In the genomic region with DNA sequence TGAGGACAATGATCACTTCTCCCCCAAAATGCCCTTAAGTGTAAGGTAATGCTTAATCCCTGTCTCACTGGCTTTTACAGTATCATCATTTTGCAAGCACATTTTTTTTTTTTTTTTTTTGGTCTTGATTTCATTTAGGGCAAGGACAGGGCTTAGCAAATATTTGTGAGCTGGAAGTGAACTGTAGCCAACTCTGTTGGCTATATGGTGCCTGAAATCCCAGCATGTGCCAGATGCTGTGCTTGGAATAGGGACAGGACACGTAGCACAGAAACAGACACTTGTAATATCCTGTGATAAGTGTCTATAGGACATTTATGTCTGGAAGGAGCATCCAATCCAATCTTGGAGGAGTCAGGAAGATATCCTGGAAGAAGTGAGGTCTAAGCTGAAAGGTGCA, we compare ENCODE assay signal across 1 cellular context.
TF ChIP-seq lines count a peak whose summit lies in the region.

No MANE protein-coding gene starts in this region.

TF ChIP-seq in HepG2, 621 proteins besides CTCF, POLR2A, EP300 and RAD21 (continued from another document and continues in another):
- TF ChIP-seq, protein P1, sequence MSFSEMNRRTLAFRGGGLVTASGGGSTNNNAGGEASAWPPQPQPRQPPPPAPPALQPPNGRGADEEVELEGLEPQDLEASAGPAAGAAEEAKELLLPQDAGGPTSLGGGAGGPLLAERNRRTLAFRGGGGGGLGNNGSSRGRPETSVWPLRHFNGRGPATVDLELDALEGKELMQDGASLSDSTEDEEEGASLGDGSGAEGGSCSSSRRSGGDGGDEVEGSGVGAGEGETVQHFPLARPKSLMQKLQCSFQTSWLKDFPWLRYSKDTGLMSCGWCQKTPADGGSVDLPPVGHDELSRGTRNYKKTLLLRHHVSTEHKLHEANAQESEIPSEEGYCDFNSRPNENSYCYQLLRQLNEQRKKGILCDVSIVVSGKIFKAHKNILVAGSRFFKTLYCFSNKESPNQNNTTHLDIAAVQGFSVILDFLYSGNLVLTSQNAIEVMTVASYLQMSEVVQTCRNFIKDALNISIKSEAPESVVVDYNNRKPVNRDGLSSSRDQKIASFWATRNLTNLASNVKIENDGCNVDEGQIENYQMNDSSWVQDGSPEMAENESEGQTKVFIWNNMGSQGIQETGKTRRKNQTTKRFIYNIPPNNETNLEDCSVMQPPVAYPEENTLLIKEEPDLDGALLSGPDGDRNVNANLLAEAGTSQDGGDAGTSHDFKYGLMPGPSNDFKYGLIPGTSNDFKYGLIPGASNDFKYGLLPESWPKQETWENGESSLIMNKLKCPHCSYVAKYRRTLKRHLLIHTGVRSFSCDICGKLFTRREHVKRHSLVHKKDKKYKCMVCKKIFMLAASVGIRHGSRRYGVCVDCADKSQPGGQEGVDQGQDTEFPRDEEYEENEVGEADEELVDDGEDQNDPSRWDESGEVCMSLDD (CRISPR knock-in tag; IDR thresholded peaks at IDR 0.05; ENCODE audit: borderline replicate concordance) = no peak
- TF ChIP-seq SUZ12 (IDR thresholded peaks at IDR 0.05; ENCODE audit: low read depth, low read length) (no peak), AGO1 (IDR thresholded peaks at IDR 0.05; ENCODE audit: low read depth, low read length, poor library complexity, severe bottlenecking) (no peak), HNRNPUL1 (IDR thresholded peaks at IDR 0.05; ENCODE audit: low read depth, low read length) (no peak), ASH2L (IDR thresholded peaks at IDR 0.05; ENCODE audit: insufficient read length, low read depth, low read length) (no peak), NR2C2 (CRISPR knock-in tag; IDR thresholded peaks at IDR 0.05; ENCODE audit: borderline replicate concordance) (no peak), CREB1 (IDR thresholded peaks at IDR 0.05) (no peak), CREB1 (CRISPR knock-in tag; IDR thresholded peaks at IDR 0.05) (peak; percentile 21; the same call in 1 of the 2 replicates), HNF4G (IDR thresholded peaks at IDR 0.05; ENCODE audit: borderline replicate concordance, low read depth, low read length) (no peak), HNF4G (CRISPR knock-in tag; IDR thresholded peaks at IDR 0.05; ENCODE audit: borderline replicate concordance, low read depth) (no peak), ESRRA (CRISPR knock-in tag; IDR thresholded peaks at IDR 0.05; ENCODE audit: low read depth) (no peak), HOXD1 (CRISPR knock-in tag; IDR thresholded peaks at IDR 0.05) (no peak), TEAD3 (CRISPR knock-in tag; optimal IDR thresholded peaks at IDR 0.05; ENCODE audit: borderline replicate concordance) (no peak), HMG20B (CRISPR knock-in tag; conservative IDR thresholded peaks at IDR 0.05) (no peak), ZKSCAN8 (CRISPR knock-in tag; IDR thresholded peaks at IDR 0.05; ENCODE audit: borderline replicate concordance) (no peak), ZKSCAN5 (CRISPR knock-in tag; IDR thresholded peaks at IDR 0.05) (no peak), ZSCAN12 (CRISPR knock-in tag; IDR thresholded peaks at IDR 0.05) (no peak), YEATS2 (CRISPR knock-in tag; IDR thresholded peaks at IDR 0.05; ENCODE audit: borderline replicate concordance) (no peak), NR2F1 (CRISPR knock-in tag; IDR thresholded peaks at IDR 0.05) (no peak), SOX13 (IDR thresholded peaks at IDR 0.05) (no peak), SOX13 (CRISPR knock-in tag; conservative IDR thresholded peaks at IDR 0.05 in 1 of 2, IDR thresholded peaks at IDR 0.05 in 1 of 2) (peak in 1 of 2 experiments; percentile 59; a peak in 1 of 4 replicates), FOXM1 (CRISPR knock-in tag; IDR thresholded peaks at IDR 0.05) (no peak)
- TF ChIP-seq, protein P2, sequence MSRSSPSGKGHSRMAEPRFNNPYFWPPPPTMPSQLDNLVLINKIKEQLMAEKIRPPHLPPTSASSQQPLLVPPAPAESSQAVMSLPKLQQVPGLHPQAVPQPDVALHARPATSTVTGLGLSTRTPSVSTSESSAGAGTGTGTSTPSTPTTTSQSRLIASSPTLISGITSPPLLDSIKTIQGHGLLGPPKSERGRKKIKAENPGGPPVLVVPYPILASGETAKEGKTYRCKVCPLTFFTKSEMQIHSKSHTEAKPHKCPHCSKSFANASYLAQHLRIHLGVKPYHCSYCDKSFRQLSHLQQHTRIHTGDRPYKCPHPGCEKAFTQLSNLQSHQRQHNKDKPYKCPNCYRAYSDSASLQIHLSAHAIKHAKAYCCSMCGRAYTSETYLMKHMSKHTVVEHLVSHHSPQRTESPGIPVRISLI (CRISPR knock-in tag; IDR thresholded peaks at IDR 0.05; ENCODE audit: borderline replicate concordance) = peak; percentile 92
- TF ChIP-seq, protein P3, sequence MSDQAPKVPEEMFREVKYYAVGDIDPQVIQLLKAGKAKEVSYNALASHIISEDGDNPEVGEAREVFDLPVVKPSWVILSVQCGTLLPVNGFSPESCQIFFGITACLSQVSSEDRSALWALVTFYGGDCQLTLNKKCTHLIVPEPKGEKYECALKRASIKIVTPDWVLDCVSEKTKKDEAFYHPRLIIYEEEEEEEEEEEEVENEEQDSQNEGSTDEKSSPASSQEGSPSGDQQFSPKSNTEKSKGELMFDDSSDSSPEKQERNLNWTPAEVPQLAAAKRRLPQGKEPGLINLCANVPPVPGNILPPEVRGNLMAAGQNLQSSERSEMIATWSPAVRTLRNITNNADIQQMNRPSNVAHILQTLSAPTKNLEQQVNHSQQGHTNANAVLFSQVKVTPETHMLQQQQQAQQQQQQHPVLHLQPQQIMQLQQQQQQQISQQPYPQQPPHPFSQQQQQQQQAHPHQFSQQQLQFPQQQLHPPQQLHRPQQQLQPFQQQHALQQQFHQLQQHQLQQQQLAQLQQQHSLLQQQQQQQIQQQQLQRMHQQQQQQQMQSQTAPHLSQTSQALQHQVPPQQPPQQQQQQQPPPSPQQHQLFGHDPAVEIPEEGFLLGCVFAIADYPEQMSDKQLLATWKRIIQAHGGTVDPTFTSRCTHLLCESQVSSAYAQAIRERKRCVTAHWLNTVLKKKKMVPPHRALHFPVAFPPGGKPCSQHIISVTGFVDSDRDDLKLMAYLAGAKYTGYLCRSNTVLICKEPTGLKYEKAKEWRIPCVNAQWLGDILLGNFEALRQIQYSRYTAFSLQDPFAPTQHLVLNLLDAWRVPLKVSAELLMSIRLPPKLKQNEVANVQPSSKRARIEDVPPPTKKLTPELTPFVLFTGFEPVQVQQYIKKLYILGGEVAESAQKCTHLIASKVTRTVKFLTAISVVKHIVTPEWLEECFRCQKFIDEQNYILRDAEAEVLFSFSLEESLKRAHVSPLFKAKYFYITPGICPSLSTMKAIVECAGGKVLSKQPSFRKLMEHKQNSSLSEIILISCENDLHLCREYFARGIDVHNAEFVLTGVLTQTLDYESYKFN (CRISPR knock-in tag; conservative IDR thresholded peaks at IDR 0.05) = peak; percentile 66
- TF ChIP-seq, protein P4, sequence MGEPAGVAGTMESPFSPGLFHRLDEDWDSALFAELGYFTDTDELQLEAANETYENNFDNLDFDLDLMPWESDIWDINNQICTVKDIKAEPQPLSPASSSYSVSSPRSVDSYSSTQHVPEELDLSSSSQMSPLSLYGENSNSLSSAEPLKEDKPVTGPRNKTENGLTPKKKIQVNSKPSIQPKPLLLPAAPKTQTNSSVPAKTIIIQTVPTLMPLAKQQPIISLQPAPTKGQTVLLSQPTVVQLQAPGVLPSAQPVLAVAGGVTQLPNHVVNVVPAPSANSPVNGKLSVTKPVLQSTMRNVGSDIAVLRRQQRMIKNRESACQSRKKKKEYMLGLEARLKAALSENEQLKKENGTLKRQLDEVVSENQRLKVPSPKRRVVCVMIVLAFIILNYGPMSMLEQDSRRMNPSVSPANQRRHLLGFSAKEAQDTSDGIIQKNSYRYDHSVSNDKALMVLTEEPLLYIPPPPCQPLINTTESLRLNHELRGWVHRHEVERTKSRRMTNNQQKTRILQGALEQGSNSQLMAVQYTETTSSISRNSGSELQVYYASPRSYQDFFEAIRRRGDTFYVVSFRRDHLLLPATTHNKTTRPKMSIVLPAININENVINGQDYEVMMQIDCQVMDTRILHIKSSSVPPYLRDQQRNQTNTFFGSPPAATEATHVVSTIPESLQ (CRISPR knock-in tag; conservative IDR thresholded peaks at IDR 0.05) = no peak
- TF ChIP-seq, protein P5, sequence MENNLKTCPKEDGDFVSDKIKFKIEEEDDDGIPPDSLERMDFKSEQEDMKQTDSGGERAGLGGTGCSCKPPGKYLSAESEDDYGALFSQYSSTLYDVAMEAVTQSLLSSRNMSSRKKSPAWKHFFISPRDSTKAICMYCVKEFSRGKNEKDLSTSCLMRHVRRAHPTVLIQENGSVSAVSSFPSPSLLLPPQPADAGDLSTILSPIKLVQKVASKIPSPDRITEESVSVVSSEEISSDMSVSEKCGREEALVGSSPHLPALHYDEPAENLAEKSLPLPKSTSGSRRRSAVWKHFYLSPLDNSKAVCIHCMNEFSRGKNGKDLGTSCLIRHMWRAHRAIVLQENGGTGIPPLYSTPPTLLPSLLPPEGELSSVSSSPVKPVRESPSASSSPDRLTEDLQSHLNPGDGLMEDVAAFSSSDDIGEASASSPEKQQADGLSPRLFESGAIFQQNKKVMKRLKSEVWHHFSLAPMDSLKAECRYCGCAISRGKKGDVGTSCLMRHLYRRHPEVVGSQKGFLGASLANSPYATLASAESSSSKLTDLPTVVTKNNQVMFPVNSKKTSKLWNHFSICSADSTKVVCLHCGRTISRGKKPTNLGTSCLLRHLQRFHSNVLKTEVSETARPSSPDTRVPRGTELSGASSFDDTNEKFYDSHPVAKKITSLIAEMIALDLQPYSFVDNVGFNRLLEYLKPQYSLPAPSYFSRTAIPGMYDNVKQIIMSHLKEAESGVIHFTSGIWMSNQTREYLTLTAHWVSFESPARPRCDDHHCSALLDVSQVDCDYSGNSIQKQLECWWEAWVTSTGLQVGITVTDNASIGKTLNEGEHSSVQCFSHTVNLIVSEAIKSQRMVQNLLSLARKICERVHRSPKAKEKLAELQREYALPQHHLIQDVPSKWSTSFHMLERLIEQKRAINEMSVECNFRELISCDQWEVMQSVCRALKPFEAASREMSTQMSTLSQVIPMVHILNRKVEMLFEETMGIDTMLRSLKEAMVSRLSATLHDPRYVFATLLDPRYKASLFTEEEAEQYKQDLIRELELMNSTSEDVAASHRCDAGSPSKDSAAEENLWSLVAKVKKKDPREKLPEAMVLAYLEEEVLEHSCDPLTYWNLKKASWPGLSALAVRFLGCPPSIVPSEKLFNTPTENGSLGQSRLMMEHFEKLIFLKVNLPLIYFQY (CRISPR knock-in tag; IDR thresholded peaks at IDR 0.05; ENCODE audit: borderline replicate concordance) = no peak
- TF ChIP-seq, protein P6, sequence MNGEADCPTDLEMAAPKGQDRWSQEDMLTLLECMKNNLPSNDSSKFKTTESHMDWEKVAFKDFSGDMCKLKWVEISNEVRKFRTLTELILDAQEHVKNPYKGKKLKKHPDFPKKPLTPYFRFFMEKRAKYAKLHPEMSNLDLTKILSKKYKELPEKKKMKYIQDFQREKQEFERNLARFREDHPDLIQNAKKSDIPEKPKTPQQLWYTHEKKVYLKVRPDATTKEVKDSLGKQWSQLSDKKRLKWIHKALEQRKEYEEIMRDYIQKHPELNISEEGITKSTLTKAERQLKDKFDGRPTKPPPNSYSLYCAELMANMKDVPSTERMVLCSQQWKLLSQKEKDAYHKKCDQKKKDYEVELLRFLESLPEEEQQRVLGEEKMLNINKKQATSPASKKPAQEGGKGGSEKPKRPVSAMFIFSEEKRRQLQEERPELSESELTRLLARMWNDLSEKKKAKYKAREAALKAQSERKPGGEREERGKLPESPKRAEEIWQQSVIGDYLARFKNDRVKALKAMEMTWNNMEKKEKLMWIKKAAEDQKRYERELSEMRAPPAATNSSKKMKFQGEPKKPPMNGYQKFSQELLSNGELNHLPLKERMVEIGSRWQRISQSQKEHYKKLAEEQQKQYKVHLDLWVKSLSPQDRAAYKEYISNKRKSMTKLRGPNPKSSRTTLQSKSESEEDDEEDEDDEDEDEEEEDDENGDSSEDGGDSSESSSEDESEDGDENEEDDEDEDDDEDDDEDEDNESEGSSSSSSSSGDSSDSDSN (CRISPR knock-in tag; IDR thresholded peaks at IDR 0.05) = no peak
- TF ChIP-seq, protein P7, sequence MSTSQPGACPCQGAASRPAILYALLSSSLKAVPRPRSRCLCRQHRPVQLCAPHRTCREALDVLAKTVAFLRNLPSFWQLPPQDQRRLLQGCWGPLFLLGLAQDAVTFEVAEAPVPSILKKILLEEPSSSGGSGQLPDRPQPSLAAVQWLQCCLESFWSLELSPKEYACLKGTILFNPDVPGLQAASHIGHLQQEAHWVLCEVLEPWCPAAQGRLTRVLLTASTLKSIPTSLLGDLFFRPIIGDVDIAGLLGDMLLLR (CRISPR knock-in tag; IDR thresholded peaks at IDR 0.05) = no peak
- TF ChIP-seq, protein P8, sequence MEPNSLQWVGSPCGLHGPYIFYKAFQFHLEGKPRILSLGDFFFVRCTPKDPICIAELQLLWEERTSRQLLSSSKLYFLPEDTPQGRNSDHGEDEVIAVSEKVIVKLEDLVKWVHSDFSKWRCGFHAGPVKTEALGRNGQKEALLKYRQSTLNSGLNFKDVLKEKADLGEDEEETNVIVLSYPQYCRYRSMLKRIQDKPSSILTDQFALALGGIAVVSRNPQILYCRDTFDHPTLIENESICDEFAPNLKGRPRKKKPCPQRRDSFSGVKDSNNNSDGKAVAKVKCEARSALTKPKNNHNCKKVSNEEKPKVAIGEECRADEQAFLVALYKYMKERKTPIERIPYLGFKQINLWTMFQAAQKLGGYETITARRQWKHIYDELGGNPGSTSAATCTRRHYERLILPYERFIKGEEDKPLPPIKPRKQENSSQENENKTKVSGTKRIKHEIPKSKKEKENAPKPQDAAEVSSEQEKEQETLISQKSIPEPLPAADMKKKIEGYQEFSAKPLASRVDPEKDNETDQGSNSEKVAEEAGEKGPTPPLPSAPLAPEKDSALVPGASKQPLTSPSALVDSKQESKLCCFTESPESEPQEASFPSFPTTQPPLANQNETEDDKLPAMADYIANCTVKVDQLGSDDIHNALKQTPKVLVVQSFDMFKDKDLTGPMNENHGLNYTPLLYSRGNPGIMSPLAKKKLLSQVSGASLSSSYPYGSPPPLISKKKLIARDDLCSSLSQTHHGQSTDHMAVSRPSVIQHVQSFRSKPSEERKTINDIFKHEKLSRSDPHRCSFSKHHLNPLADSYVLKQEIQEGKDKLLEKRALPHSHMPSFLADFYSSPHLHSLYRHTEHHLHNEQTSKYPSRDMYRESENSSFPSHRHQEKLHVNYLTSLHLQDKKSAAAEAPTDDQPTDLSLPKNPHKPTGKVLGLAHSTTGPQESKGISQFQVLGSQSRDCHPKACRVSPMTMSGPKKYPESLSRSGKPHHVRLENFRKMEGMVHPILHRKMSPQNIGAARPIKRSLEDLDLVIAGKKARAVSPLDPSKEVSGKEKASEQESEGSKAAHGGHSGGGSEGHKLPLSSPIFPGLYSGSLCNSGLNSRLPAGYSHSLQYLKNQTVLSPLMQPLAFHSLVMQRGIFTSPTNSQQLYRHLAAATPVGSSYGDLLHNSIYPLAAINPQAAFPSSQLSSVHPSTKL (CRISPR knock-in tag; IDR thresholded peaks at IDR 0.05) = peak; percentile 73
